In the genomic region with DNA sequence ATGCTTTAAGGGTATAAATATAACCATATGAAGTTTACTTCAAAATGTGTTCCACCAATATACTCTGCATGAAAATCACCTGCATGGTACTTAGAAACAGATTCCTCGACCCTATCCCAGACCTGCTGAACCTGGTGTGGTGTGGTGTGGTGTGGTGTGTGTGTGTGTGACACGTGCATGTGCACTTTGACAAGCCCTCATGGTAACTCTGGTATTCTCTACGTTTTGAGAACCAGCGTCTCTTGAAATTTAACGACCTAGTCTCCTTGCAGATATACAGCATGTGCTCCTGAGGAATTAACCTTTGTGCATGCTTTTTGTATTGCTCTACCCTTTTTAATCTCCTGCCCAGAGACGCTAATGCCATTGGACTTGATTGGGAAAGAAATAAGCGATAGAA, we compare ENCODE assay signal across 10 cellular contexts. TPM values are rescaled to one million over a fixed set of nuclear protein-coding genes. Genes with fewer than 3 reads are reported as not detected.
"Had no signal": no experiment of that assay in that cellular context is flagged by ENCODE, and none has a peak within 500 bp of the region (broad histone marks: within the 10 kb centered on the region; RNA-seq: fewer than 3 reads in every experiment).

No MANE protein-coding gene starts in this region.

- H3K4me2 ChIP-seq: KMS-11 had no signal

- DNase-seq: IMR-90, KBM-7, KG1 had no signal

- H3K9ac ChIP-seq: KMS-11 had no signal

- ATAC-seq: K562 had no signal

- H3K27ac ChIP-seq: HL-60, KMS-11 had no signal

- FAIRE-seq: HTR-8/SVneo, K562 had no signal

- H3K4me3 ChIP-seq: K562 had no signal

RNA-seq across cellular contexts. Expression of a gene that starts 29.5 kb away (rescaled TPM):
- total RNA-seq: HT-29, HT1080, IMR-90, K562 had no signal
- polyA plus RNA-seq: IgD-negative memory B cell, IMR-90, K562 had no signal
